Comparison of ENCODE assay signal across 1 cellular context in genomic region chr10:95265572-95265971, GRCh38.
TF ChIP-seq lines count a peak whose summit lies in the region.

No MANE protein-coding gene starts in this region.

TF ChIP-seq in H1, 55 proteins besides CTCF, POLR2A, EP300 and RAD21:
- TF ChIP-seq RFX5 (IDR thresholded peaks at IDR 0.05; ENCODE audit: borderline replicate concordance, low read depth, low read length) (no peak), CBX5 (IDR thresholded peaks at IDR 0.05; ENCODE audit: low read depth, low read length) (no peak), MAFK (IDR thresholded peaks at IDR 0.05; ENCODE audit: low read depth, low read length) (no peak), ASH2L (IDR thresholded peaks at IDR 0.05; ENCODE audit: low read length) (no peak), RNF2 (IDR thresholded peaks at IDR 0.05; ENCODE audit: borderline replicate concordance, low read depth, low read length, missing control alignments, poor library complexity, severe bottlenecking) (no peak)
